13 cellular contexts compared by ENCODE assay signal in the genomic region with DNA sequence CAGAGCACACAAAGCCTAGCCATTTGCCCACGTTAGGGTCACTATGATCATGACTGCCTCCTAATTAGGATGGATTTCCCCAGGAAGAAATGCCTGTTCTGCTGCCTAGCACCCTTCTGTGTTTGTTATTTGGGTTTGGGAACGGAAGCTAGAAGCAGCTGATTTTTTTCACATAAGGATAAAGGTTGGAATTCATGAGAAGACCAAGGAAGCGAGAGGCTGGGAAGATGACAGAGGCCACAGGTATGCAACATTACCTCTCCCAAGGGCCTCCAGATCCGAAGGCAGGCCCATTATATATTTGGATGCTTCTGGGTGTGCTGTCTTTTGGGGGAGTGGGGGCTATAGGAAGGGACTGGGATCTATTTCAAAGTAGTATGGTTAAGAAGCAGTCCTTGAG.
"Had no signal": no experiment of that assay in that cellular context is flagged by ENCODE, and none has a peak within 500 bp of the region (broad histone marks: within the 10 kb centered on the region; RNA-seq: fewer than 3 reads in every experiment).

No MANE protein-coding gene starts in this region.

- DNase-seq: MG63; NCI-H1694 treated with DMSO at 0.1 percent for 48 hours; NCI-H1930; NCI-H2171; NCI-H446 treated with DMSO at 0.1 percent for 48 hours; NCI-H82; NK-92 treated with Interleukin-12 subunit alpha and Interleukin-12 subunit beta, amount 100 ng/mL, for 24 hours; PC-9; Peyer's patch; SJCRH30; T-helper 1 cell had no signal

- H3K9me3 Mint-ChIP-seq: IgD-negative memory B cell had no signal

- H3K27me3 Mint-ChIP-seq: IgD-negative memory B cell had no signal

- H3K27ac ChIP-seq: KMS-11, PC-9, Peyer's patch, SJCRH30 had no signal

- H3K4me3 Mint-ChIP-seq: IgD-negative memory B cell had no signal
